26 cellular contexts compared by ENCODE assay signal in the genomic region with DNA sequence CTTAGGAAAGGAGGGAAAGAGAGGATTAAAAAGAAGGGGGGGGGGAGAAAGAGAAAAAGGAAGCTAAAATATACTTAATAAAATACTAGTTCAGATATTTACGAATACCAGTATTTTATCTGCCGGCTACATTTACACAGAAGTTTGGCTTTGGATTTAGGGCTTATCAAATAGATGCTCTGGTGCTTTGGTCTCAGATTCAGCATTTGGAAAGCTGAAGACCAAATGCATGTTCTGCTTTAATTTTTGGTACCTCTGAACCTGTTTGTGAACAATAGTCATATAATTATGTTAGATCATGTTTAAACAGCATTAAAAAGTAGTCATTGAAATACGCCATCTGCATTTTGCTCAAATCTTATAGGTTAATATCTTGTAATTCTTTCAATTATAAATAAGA.
"Had no signal": no experiment of that assay in that cellular context is flagged by ENCODE, and none has a peak within 500 bp of the region (broad histone marks: within the 10 kb centered on the region; RNA-seq: fewer than 3 reads in every experiment).

No MANE protein-coding gene starts in this region.

- H3K36me3 ChIP-seq: stomach, suprapubic skin, thoracic aorta, thyroid gland, tibial artery, tibial nerve, transverse colon, upper lobe of left lung, upper lobe of right lung, uterus, vagina had no signal

- ATAC-seq: stimulated activated effector memory CD8-positive, alpha-beta T cell treated with anti-CD3 and anti-CD28 coated beads, Interleukin-12 subunit alpha, Interleukin-12 subunit beta, amount 100 ng/mL, for 72 hours; stimulated activated naive B cell treated with anti-CD40 and anti-IgM and Interleukin-4, amounts not matched to agents 10 μg/mL and 1 μg/mL and 100 μg/mL, for 72 hours; stimulated activated naive CD8-positive, alpha-beta T cell treated with anti-CD3 and anti-CD28 coated beads, Interleukin-15, amount 100 ng/mL, for 72 hours; stimulated activated naive CD8-positive, alpha-beta T cell treated with anti-CD3 and anti-CD28 coated beads, Interleukin-15, Interleukin-2, amounts not matched to agents 100 U/mL and 50 U/mL, for 24 hours; upper lobe of right lung had no signal

- H3K27ac ChIP-seq: stomach, suprapubic skin, testis, thoracic aorta, thyroid gland, tibial artery, tibial nerve, transverse colon, upper lobe of left lung, upper lobe of right lung, uterus, vagina had no signal

- DNase-seq: stimulated activated CD4-positive, alpha-beta T cell treated with anti-CD3 and anti-CD28 coated beads, Interleukin-2, amount 100 ng/mL, for 48 hours; stimulated activated CD4-positive, alpha-beta T cell treated with anti-CD3 and anti-CD28 coated beads, Interleukin-4, amount 100 ng/mL, for 1 hour; stimulated activated CD4-positive, alpha-beta T cell treated with anti-CD3 and anti-CD28 coated beads, Interleukin-4, amount 100 ng/mL, for 24 hours; stimulated activated CD4-positive, alpha-beta T cell treated with anti-CD3 and anti-CD28 coated beads, Interleukin-4, amount 100 ng/mL, for 4 hours; stimulated activated CD8-positive, alpha-beta memory T cell treated with anti-CD3 and anti-CD28 coated beads, Interleukin-4, amount 100 ng/mL, for 48 hours; stimulated activated naive B cell treated with anti-CD40 and anti-IgM and Interleukin-4, amounts not matched to agents 10 μg/mL and 1 μg/mL and 100 μg/mL, for 72 hours; stimulated activated naive CD4-positive, alpha-beta T cell; stimulated activated naive CD4-positive, alpha-beta T cell treated with Interleukin-2 at 50 U/mL for 16 hours; stimulated activated naive CD8-positive, alpha-beta T cell treated with anti-CD3 and anti-CD28 coated beads, Interleukin-15, amount 100 ng/mL, for 72 hours; stimulated activated naive CD8-positive, alpha-beta T cell treated with anti-CD3 and anti-CD28 coated beads, Interleukin-15, Interleukin-2, amounts not matched to agents 100 U/mL and 50 U/mL, for 24 hours; stomach; substantia nigra; testis; thyroid gland; tibial artery; transverse colon; trophoblast cell; upper lobe of left lung; upper lobe of right lung; uterus had no signal

- H3K27me3 ChIP-seq: stomach, suprapubic skin, testis, thyroid gland, tibial artery, tibial nerve, transverse colon, upper lobe of left lung, upper lobe of right lung, uterus, vagina had no signal

- H3K4me1 ChIP-seq: stomach, suprapubic skin, testis, thyroid gland, tibial artery, tibial nerve, transverse colon, upper lobe of left lung, upper lobe of right lung, uterus, vagina had no signal

- H3K9me3 ChIP-seq: stomach, suprapubic skin, testis, thoracic aorta, thyroid gland, tibial artery, tibial nerve, transverse colon, upper lobe of left lung, upper lobe of right lung, uterus, vagina had no signal

- FAIRE-seq: urothelium cell line had no signal

- H3K4me3 ChIP-seq: stomach, suprapubic skin, testis, thoracic aorta, thyroid gland, tibial artery, tibial nerve, transverse colon, upper lobe of left lung, upper lobe of right lung, uterus, vagina had no signal
